14 cellular contexts compared by ENCODE assay signal in the genomic region with DNA sequence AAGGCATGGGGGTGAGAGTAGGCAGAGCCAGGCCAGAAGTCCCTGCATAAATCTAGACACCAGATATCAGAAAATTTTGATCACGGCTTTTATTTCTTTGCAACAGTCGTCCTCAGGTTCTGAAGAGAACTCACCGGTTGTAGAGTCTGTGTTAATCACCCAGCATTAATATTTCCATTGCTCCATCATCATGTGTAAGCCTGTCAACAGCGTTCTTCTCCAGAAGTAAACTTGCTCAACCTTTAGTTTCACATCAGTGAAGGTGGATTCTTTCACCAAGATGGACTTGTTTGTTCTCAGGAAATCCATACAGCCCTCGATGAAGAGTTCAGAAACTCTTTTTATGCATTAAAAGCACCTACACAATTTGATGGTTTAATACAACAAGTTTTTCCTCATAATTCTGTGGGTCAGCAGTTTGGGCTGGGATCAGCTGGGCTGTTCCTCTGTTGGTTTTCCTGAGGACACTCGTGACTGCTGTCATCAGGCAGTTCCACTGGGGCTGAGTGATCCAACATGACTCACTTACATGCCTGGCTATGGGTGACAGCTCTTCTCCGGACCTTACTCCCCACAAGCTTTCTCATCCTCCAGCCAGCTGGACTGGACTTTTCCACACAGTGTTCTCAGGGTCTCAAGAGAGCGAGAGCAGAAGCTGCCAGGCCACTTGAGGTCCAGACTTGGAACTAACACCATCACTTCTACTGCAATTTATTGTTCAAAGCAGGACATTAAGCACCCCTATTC.
DNase-seq lines count a peak whose midpoint lies in the region; ATAC-seq and TF ChIP-seq lines count a peak whose summit lies in the region.
"Had no signal": no experiment of that assay in that cellular context is flagged by ENCODE, and none has a peak within 500 bp of the region (broad histone marks: within the 10 kb centered on the region; RNA-seq: fewer than 3 reads in every experiment).

No MANE protein-coding gene starts in this region.

- H3K36me3 ChIP-seq in RWPE2 (ENCODE audit: low read depth) (no peaks in the 10 kb centered on the region), lung (ENCODE audit: control insufficient read depth in 2 of 2, insufficient read depth in 2 of 2, low read length in 2 of 2) (no peaks in the 10 kb centered on the region)
- H3K36me3 ChIP-seq in effector memory CD4-positive, alpha-beta T cell (ENCODE audit: control insufficient read depth, insufficient read depth, low read length), result no peaks in the 10 kb centered on the region

- H3K27ac ChIP-seq in RWPE2 (ENCODE audit: poor library complexity, severe bottlenecking), result no peak overlapping the region
- no peak overlapping the region for H3K27ac ChIP-seq in lung (ENCODE audit: low read depth in 1 of 2, low read length in 1 of 2)
- H3K27ac ChIP-seq in effector memory CD4-positive, alpha-beta T cell (ENCODE audit: insufficient read depth, low read length, poor library complexity, severe bottlenecking), result no peak overlapping the region

- 70 to 76% methylated on average over 8 of the region's 8 CpGs for WGBS in lung, 2 donors

- ATAC-seq in RWPE2 (ENCODE audit: low read depth) (0 out of 3 replicates have a peak, but pooled peaks have one; percentile 27), lung (ENCODE audit: insufficient read depth, low FRiP score) (peak; percentile 62)
- ATAC-seq: stimulated activated naive CD8-positive, alpha-beta T cell treated with anti-CD3 and anti-CD28 coated beads, Interleukin-15, amount 100 ng/mL, for 72 hours had no signal

- H3K4me1 Mint-ChIP-seq in type B pancreatic cell (ENCODE audit: unreplicated experiment), result peaks cover 14% of the 10 kb centered on the region
- H3K4me1 Mint-ChIP-seq: central memory CD8-positive, alpha-beta T cell; stimulated activated naive CD8-positive, alpha-beta T cell treated with anti-CD3 and anti-CD28 coated beads, Interleukin-15, amount 100 ng/mL, for 72 hours had no signal

- no peak overlapping the region for H3K4me3 Mint-ChIP-seq in type B pancreatic cell
- H3K4me3 Mint-ChIP-seq: central memory CD8-positive, alpha-beta T cell; IgD-negative memory B cell; stimulated activated naive CD8-positive, alpha-beta T cell treated with anti-CD3 and anti-CD28 coated beads, Interleukin-15, amount 100 ng/mL, for 72 hours had no signal

- H3K9me3 Mint-ChIP-seq in type B pancreatic cell, result no peaks in the 10 kb centered on the region
- H3K9me3 Mint-ChIP-seq: activated T-helper 2 cell treated with anti-CD3 and anti-CD28 coated beads, Interferon-gamma antibody, Interleukin-2, Interleukin-4, amounts not matched to agents 10 μg/mL and 5 μg/mL and 100 μg/mL, durations not matched to agents 14 hours and 24 hours and 36 hours; central memory CD8-positive, alpha-beta T cell had no signal

- peak overlapping the region; percentile 21 for H3K27ac Mint-ChIP-seq in type B pancreatic cell
- H3K27ac Mint-ChIP-seq: activated T-helper 2 cell treated with anti-CD3 and anti-CD28 coated beads, Interferon-gamma antibody, Interleukin-2, Interleukin-4, amounts not matched to agents 10 μg/mL and 5 μg/mL and 100 μg/mL, durations not matched to agents 14 hours and 24 hours and 36 hours; IgD-negative memory B cell had no signal

- intact Hi-C loops in head of caudate nucleus (cut with DNase I), result no loop called here

- no peaks in the 10 kb centered on the region for H3K27me3 Mint-ChIP-seq in type B pancreatic cell
- H3K27me3 Mint-ChIP-seq: IgD-negative memory B cell; stimulated activated naive CD8-positive, alpha-beta T cell treated with anti-CD3 and anti-CD28 coated beads, Interleukin-15, amount 100 ng/mL, for 72 hours had no signal

- H3K4me1 ChIP-seq in RWPE2 (ENCODE audit: insufficient read depth, poor library complexity, severe bottlenecking), result no peaks in the 10 kb centered on the region
- peaks cover 0 to 2% of the 10 kb centered on the region in 2 donors for H3K4me1 ChIP-seq in lung (ENCODE audit: control insufficient read depth in 2 of 2, insufficient read depth in 2 of 2, low read length in 2 of 2)
- no peaks in the 10 kb centered on the region for H3K4me1 ChIP-seq in effector memory CD4-positive, alpha-beta T cell (ENCODE audit: control insufficient read depth, insufficient read depth, low read length, poor library complexity, severe bottlenecking)

- no peak overlapping the region for H3K4me3 ChIP-seq in RWPE2 (ENCODE audit: severe bottlenecking)
- H3K4me3 ChIP-seq in fibroblast of mammary gland (ENCODE audit: control insufficient read depth, low read depth, low read length), result no peak overlapping the region
- no peak overlapping the region for H3K4me3 ChIP-seq in lung
- no peak overlapping the region for H3K4me3 ChIP-seq in effector memory CD4-positive, alpha-beta T cell (ENCODE audit: insufficient read depth, low read depth, low read length, poor library complexity, severe bottlenecking)

- no peak for TF ChIP-seq CTCF in RWPE2 (IDR thresholded peaks at IDR 0.05; ENCODE audit: poor library complexity, severe bottlenecking)
- no peak for TF ChIP-seq CTCF in fibroblast of mammary gland (conservative IDR thresholded peaks at IDR 0.05; ENCODE audit: control insufficient read depth, insufficient read depth, low read depth, low read length)
- no peak for TF ChIP-seq CTCF in lung (IDR thresholded peaks at IDR 0.05; ENCODE audit: control extremely low read depth, extremely low read depth)
- TF ChIP-seq CTCF in type B pancreatic cell (conservative IDR thresholded peaks at IDR 0.05), result no peak

- H3K9me3 ChIP-seq in RWPE2 (ENCODE audit: severe bottlenecking) (no peaks in the 10 kb centered on the region), lung (ENCODE audit: control insufficient read depth in 2 of 2, insufficient read depth in 1 of 2, low read length in 1 of 2) (no peaks in the 10 kb centered on the region)
- no peaks in the 10 kb centered on the region for H3K9me3 ChIP-seq in effector memory CD4-positive, alpha-beta T cell (ENCODE audit: control insufficient read depth, low read length)

- DNase-seq in RWPE2 (ENCODE audit: low spot score), result no peak
- DNase-seq in fibroblast of mammary gland (ENCODE audit: low read depth), result peak; percentile 55
- DNase-seq in lung (ENCODE audit: low spot score), result no peak
- DNase-seq in type B pancreatic cell (ENCODE audit: extremely low spot score, unreplicated experiment), result no peak
- DNase-seq in NCI-H2227 (lab: John Stamatoyannopoulos, UW; ENCODE audit: unreplicated experiment), result no peak
- DNase-seq in head of caudate nucleus, result no peak
- DNase-seq in effector memory CD4-positive, alpha-beta T cell, result no peak
- DNase-seq: activated CD4-positive, alpha-beta T cell treated with anti-CD3 and anti-CD28 coated beads for 4 hours; NCI-H1694; posterior cingulate gyrus; stimulated activated naive CD8-positive, alpha-beta T cell treated with anti-CD3 and anti-CD28 coated beads, Interleukin-15, amount 100 ng/mL, for 72 hours had no signal

- H3K27me3 ChIP-seq in RWPE2 (ENCODE audit: insufficient read depth, poor library complexity, severe bottlenecking) (no peaks in the 10 kb centered on the region), lung (ENCODE audit: control insufficient read depth, insufficient read depth) (no peaks in the 10 kb centered on the region)
- no peaks in the 10 kb centered on the region for H3K27me3 ChIP-seq in effector memory CD4-positive, alpha-beta T cell (replicated peaks; ENCODE audit: control insufficient read depth, insufficient read depth, low read length, poor library complexity, severe bottlenecking)

- no peaks in the 10 kb centered on the region for H3K36me3 Mint-ChIP-seq in type B pancreatic cell
- H3K36me3 Mint-ChIP-seq: IgD-negative memory B cell had no signal
